ENCODE assay signal across 17 cellular contexts in the genomic region with DNA sequence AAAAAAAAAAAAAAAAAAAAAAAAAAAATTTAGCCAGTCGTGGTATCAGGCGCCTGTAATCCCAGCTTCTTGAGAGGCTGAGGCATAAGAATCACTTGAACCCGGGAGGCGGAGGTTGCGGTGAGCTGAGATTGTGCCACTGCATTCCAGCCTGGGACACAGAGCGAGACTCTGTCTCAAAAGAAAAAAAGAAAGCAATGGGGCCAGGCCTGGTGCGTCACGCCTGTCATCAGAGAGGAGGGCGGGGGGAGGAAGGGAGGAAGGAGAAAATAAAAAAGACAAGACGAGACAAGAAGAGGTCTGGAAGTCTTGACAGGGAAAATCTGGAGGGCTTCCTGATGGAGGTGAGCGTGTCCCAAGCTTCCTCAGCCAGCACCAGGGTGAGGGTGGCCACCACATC. TPM values are rescaled to one million over a fixed set of nuclear protein-coding genes. Genes with fewer than 3 reads are reported as not detected.
DNase-seq lines count a peak whose midpoint lies in the region; ATAC-seq and TF ChIP-seq lines count a peak whose summit lies in the region.
"Had no signal": no experiment of that assay in that cellular context is flagged by ENCODE, and none has a peak within 500 bp of the region (broad histone marks: within the 10 kb centered on the region; RNA-seq: fewer than 3 reads in every experiment).

No MANE protein-coding gene starts in this region.

- TF ChIP-seq CTCF in mammary epithelial cell (conservative IDR thresholded peaks at IDR 0.05 in 1 of 2, IDR thresholded peaks at IDR 0.05 in 1 of 2; ENCODE audit: extremely low read depth in 1 of 2, insufficient read depth in 1 of 2, low read depth in 1 of 2, low read length in 2 of 2) (no peak), MCF 10A (IDR thresholded peaks at IDR 0.05; ENCODE audit: unreplicated experiment) (no peak), brain microvascular endothelial cell (IDR thresholded peaks at IDR 0.05; ENCODE audit: low read depth, low read length, missing control alignments) (no peak), neural cell (IDR thresholded peaks at IDR 0.05; ENCODE audit: poor library complexity, severe bottlenecking) (no peak)

- TF ChIP-seq EP300 in neural cell (conservative IDR thresholded peaks at IDR 0.05; ENCODE audit: poor library complexity, severe bottlenecking), result no peak

- H3K9ac ChIP-seq in mammary epithelial cell (ENCODE audit: insufficient read depth, low read length) (no peak overlapping the region), neural cell (ENCODE audit: low read length) (peak overlapping the region; percentile 57)

- no peaks in the 10 kb centered on the region for H3K79me2 ChIP-seq in mammary epithelial cell (ENCODE audit: insufficient read depth, low read length)
- H3K79me2 ChIP-seq in neural cell (replicated peaks; ENCODE audit: insufficient read depth, low read length), result no peaks in the 10 kb centered on the region

- no peak overlapping the region for H3K27ac Mint-ChIP-seq in MCF 10A (ENCODE audit: low read depth, unreplicated experiment)
- H3K27ac Mint-ChIP-seq in naive thymus-derived CD8-positive, alpha-beta T cell, result no peak overlapping the region
- H3K27ac Mint-ChIP-seq in activated T-helper 2 cell treated with anti-CD3 and anti-CD28 coated beads, Interferon-gamma antibody, Interleukin-2, Interleukin-4, amounts not matched to agents 10 μg/mL and 5 μg/mL and 100 μg/mL, durations not matched to agents 14 hours and 24 hours and 36 hours, result no peak overlapping the region
- H3K27ac Mint-ChIP-seq: CD4-positive, alpha-beta memory T cell had no signal

- H3K9me3 Mint-ChIP-seq in MCF 10A (ENCODE audit: unreplicated experiment), result no peaks in the 10 kb centered on the region
- peaks cover 0 to 13% (median 5%) of the 10 kb centered on the region in 9 donors for H3K9me3 Mint-ChIP-seq in naive thymus-derived CD8-positive, alpha-beta T cell
- no peaks in the 10 kb centered on the region for H3K9me3 Mint-ChIP-seq in activated T-helper 2 cell treated with anti-CD3 and anti-CD28 coated beads, Interferon-gamma antibody, Interleukin-2, Interleukin-4, amounts not matched to agents 10 μg/mL and 5 μg/mL and 100 μg/mL, durations not matched to agents 14 hours and 24 hours and 36 hours

- H3F3A ChIP-seq in neural cell (ENCODE audit: insufficient read depth, low read length, poor library complexity, severe bottlenecking), result peaks cover 4% of the 10 kb centered on the region

- CTCF ChIA-PET in mammary epithelial cell (lab: Charles Lee; ENCODE audit: low non-redundant PET), result no interaction called here
- CTCF ChIA-PET in MCF 10A (lab: Yijun Ruan, JAX), result no interaction called here

- no peak overlapping the region for H3K4me3 Mint-ChIP-seq in MCF 10A (ENCODE audit: unreplicated experiment)
- no peak overlapping the region for H3K4me3 Mint-ChIP-seq in naive thymus-derived CD8-positive, alpha-beta T cell
- no peak overlapping the region for H3K4me3 Mint-ChIP-seq in activated T-helper 2 cell treated with anti-CD3 and anti-CD28 coated beads, Interferon-gamma antibody, Interleukin-2, Interleukin-4, amounts not matched to agents 10 μg/mL and 5 μg/mL and 100 μg/mL, durations not matched to agents 14 hours and 24 hours and 36 hours (ENCODE audit: low read depth)
- H3K4me3 Mint-ChIP-seq: CD4-positive, alpha-beta memory T cell had no signal

- no peaks in the 10 kb centered on the region for H3K9me3 ChIP-seq in mammary epithelial cell (replicated peaks; ENCODE audit: insufficient read depth, low read length)
- no peaks in the 10 kb centered on the region for H3K9me3 ChIP-seq in neural cell (ENCODE audit: low read length)

- POLR2A ChIA-PET in MCF 10A (lab: Yijun Ruan, JAX), result no interaction called here
- POLR2A ChIA-PET in naive thymus-derived CD8-positive, alpha-beta T cell (lab: Charles Lee), result no interaction called here

- no peak overlapping the region for H3K4me2 ChIP-seq in mammary epithelial cell (ENCODE audit: insufficient read depth, low read depth, low read length)
- no peak overlapping the region for H3K4me2 ChIP-seq in neural cell (ENCODE audit: low read length)

- no peak for TF ChIP-seq RAD21 in neural cell (conservative IDR thresholded peaks at IDR 0.05)

- dilution Hi-C loops in mammary epithelial cell (cut with HindIII; ENCODE audit: low sequenced_read_pairs), result loop anchor here (5.0 to 10.0 kb wide), 3 partner anchors 53 to 341 kb away; partner anchors contain the start of gene PTPRS

- WGBS in mammary epithelial cell (ENCODE audit: low coverage, missing lambda C conversion rate), result 33% methylated on average over 3 of the region's 11 CpGs

- no peak overlapping the region for H3K4me3 ChIP-seq in mammary epithelial cell (replicated peaks in 1 of 3; ENCODE audit: insufficient read depth in 1 of 3, low read depth in 2 of 3, low read length in 3 of 3)
- no peak overlapping the region for H3K4me3 ChIP-seq in brain microvascular endothelial cell (ENCODE audit: low read depth, low read length)
- peak overlapping the region; percentile 44 for H3K4me3 ChIP-seq in neural cell (ENCODE audit: low read length)

- no peaks in the 10 kb centered on the region for H3K9me2 ChIP-seq in neural cell (ENCODE audit: insufficient read depth, low read length)

- DNase-seq in mammary epithelial cell, result peak; percentile 17
- DNase-seq in MCF 10A (ENCODE audit: unreplicated experiment), result no peak
- DNase-seq in brain microvascular endothelial cell, result peak; percentile 24
- DNase-seq in naive thymus-derived CD8-positive, alpha-beta T cell, result no peak
- DNase-seq in NCI-H1694 (lab: John Stamatoyannopoulos, UW), result no peak
- DNase-seq in activated T-helper 2 cell treated with anti-CD3 and anti-CD28 coated beads, Interferon-gamma antibody, Interleukin-2, Interleukin-4, amounts not matched to agents 10 μg/mL and 5 μg/mL and 100 μg/mL, durations not matched to agents 14 hours and 24 hours and 36 hours (ENCODE audit: low spot score), result no peak
- DNase-seq: CD4-positive, alpha-beta memory T cell; DMS79; KG1; NCI-H1092; NCI-H2081 treated with DMSO at 0.1 percent for 48 hours; NCI-H510A; NCI-H82 had no signal

- H4K20me1 ChIP-seq in mammary epithelial cell (ENCODE audit: insufficient read depth, low read length), result no peaks in the 10 kb centered on the region
- H4K20me1 ChIP-seq in neural cell (ENCODE audit: insufficient read depth), result no peaks in the 10 kb centered on the region

- H3K36me3 ChIP-seq in mammary epithelial cell (ENCODE audit: insufficient read depth, low read length) (no peaks in the 10 kb centered on the region), brain microvascular endothelial cell (replicated peaks) (no peaks in the 10 kb centered on the region), neural cell (ENCODE audit: insufficient read depth, low read length) (no peaks in the 10 kb centered on the region)

- H3K4me1 ChIP-seq in mammary epithelial cell (ENCODE audit: insufficient read depth, low read length), result no peaks in the 10 kb centered on the region

- H3K36me3 Mint-ChIP-seq in MCF 10A (ENCODE audit: insufficient read depth, unreplicated experiment), result no peaks in the 10 kb centered on the region
- peaks cover 0 to 11% (median 7%) of the 10 kb centered on the region in 3 donors for H3K36me3 Mint-ChIP-seq in naive thymus-derived CD8-positive, alpha-beta T cell
- no peaks in the 10 kb centered on the region for H3K36me3 Mint-ChIP-seq in activated T-helper 2 cell treated with anti-CD3 and anti-CD28 coated beads, Interferon-gamma antibody, Interleukin-2, Interleukin-4, amounts not matched to agents 10 μg/mL and 5 μg/mL and 100 μg/mL, durations not matched to agents 14 hours and 24 hours and 36 hours (ENCODE audit: low read depth)
- H3K36me3 Mint-ChIP-seq: CD4-positive, alpha-beta memory T cell had no signal

- in situ Hi-C loops in mammary epithelial cell (cut with MboI; ENCODE audit: low sequenced_read_pairs in 2 of 2), result no loop called here
- in situ Hi-C loops in brain microvascular endothelial cell (cut with HindIII; ENCODE audit: low pct_ligation_motif_present, low sequenced_read_pairs), result no loop called here

- ATAC-seq in HG02884 (IDR thresholded peaks at IDR 0.05; ENCODE audit: unreplicated experiment), result no peak
- ATAC-seq in naive thymus-derived CD8-positive, alpha-beta T cell, result no peak

- peaks cover 74% of the 10 kb centered on the region for H3K27me3 Mint-ChIP-seq in MCF 10A (ENCODE audit: insufficient read depth, unreplicated experiment)
- H3K27me3 Mint-ChIP-seq in naive thymus-derived CD8-positive, alpha-beta T cell, result peaks cover 35 to 86% (median 58%) of the 10 kb centered on the region in 5 donors
- H3K27me3 Mint-ChIP-seq in activated T-helper 2 cell treated with anti-CD3 and anti-CD28 coated beads, Interferon-gamma antibody, Interleukin-2, Interleukin-4, amounts not matched to agents 10 μg/mL and 5 μg/mL and 100 μg/mL, durations not matched to agents 14 hours and 24 hours and 36 hours (ENCODE audit: low read depth), result peaks cover 8% of the 10 kb centered on the region

- intact Hi-C loops in mammary epithelial cell (cut with micrococcal nuclease) (no loop called here), MCF 10A (cut with micrococcal nuclease) (no loop called here)
- intact Hi-C loops in activated T-helper 2 cell treated with anti-CD3 and anti-CD28 coated beads, Interferon-gamma antibody, Interleukin-2, Interleukin-4, amounts not matched to agents 10 μg/mL and 5 μg/mL and 100 μg/mL, durations not matched to agents 14 hours and 24 hours and 36 hours (cut with micrococcal nuclease), result no loop called here

- no peaks in the 10 kb centered on the region for H3K4me1 Mint-ChIP-seq in MCF 10A (ENCODE audit: insufficient read depth, unreplicated experiment)
- H3K4me1 Mint-ChIP-seq in naive thymus-derived CD8-positive, alpha-beta T cell, result peaks cover 0 to 5% (median 2%) of the 10 kb centered on the region in 4 donors
- H3K4me1 Mint-ChIP-seq in activated T-helper 2 cell treated with anti-CD3 and anti-CD28 coated beads, Interferon-gamma antibody, Interleukin-2, Interleukin-4, amounts not matched to agents 10 μg/mL and 5 μg/mL and 100 μg/mL, durations not matched to agents 14 hours and 24 hours and 36 hours (ENCODE audit: low read depth), result no peaks in the 10 kb centered on the region

- no TSS peak for BruUV-seq in mammary epithelial cell (replicated peaks; lab: Mats Ljungman, UMichigan)
- no TSS peak for BruUV-seq in MCF 10A (replicated peaks; lab: Mats Ljungman, UMichigan)

- H2AFZ ChIP-seq in mammary epithelial cell (ENCODE audit: low read depth, low read length) (no peak overlapping the region), neural cell (ENCODE audit: low read depth, low read length) (no peak overlapping the region)

- H3K27ac ChIP-seq in mammary epithelial cell (ENCODE audit: insufficient read depth, low read depth, low read length) (no peak overlapping the region), brain microvascular endothelial cell (no peak overlapping the region), neural cell (ENCODE audit: low read length) (peak overlapping the region; percentile 89)
- H3K27ac ChIP-seq: 22Rv1 had no signal

- H3K27me3 ChIP-seq in mammary epithelial cell (ENCODE audit: insufficient read depth, low read length) (peaks cover 3% of the 10 kb centered on the region), brain microvascular endothelial cell (replicated peaks) (peaks cover 45% of the 10 kb centered on the region), neural cell (ENCODE audit: insufficient read depth, low read depth, low read length) (no peaks in the 10 kb centered on the region)

RNA-seq across cellular contexts. Expression of gene PTPRS, which starts 54.9 kb away (rescaled TPM):
- total RNA-seq in mammary epithelial cell (10 to 100 TPM; 32.2 to 93.4 TPM), MCF 10A (2022) (15.0 and 27.1 TPM in 2 replicates)
- polyA plus RNA-seq in mammary epithelial cell (8.0 TPM), neural cell (121 and 144 TPM in 2 replicates)
- polyA minus RNA-seq in mammary epithelial cell (22.9 TPM), neural cell (387 and 398 TPM in 2 replicates)
- total RNA-seq in naive thymus-derived CD8-positive, alpha-beta T cell, result 10 to 100 TPM in 1 of 2 experiments, 1 to 10 TPM in 1; 8.9 to 11.6 TPM
- polyA plus RNA-seq in naive thymus-derived CD8-positive, alpha-beta T cell, result 1 to 10 TPM in 1 of 3 donors, under 1 TPM in 2; 0.10 to 1.5 (median 0.88) TPM
- total RNA-seq in activated T-helper 2 cell treated with anti-CD3 and anti-CD28 coated beads, Interferon-gamma antibody, Interleukin-2, Interleukin-4, amounts not matched to agents 10 μg/mL and 5 μg/mL and 100 μg/mL, durations not matched to agents 14 hours and 24 hours and 36 hours, result 0.21 and 0.32 TPM in 2 replicates

RNA-seq across cellular contexts. Expression of gene ZNRF4, which starts 59.7 kb away (rescaled TPM):
- total RNA-seq in mammary epithelial cell (not detected), MCF 10A (2022) (not detected in 2 replicates)
- polyA plus RNA-seq in mammary epithelial cell (not detected), neural cell (not detected in 2 replicates)
- polyA minus RNA-seq in mammary epithelial cell (not detected), neural cell (not detected in 2 replicates)
- total RNA-seq in naive thymus-derived CD8-positive, alpha-beta T cell, result not detected
- not detected for polyA plus RNA-seq in naive thymus-derived CD8-positive, alpha-beta T cell
- total RNA-seq in activated T-helper 2 cell treated with anti-CD3 and anti-CD28 coated beads, Interferon-gamma antibody, Interleukin-2, Interleukin-4, amounts not matched to agents 10 μg/mL and 5 μg/mL and 100 μg/mL, durations not matched to agents 14 hours and 24 hours and 36 hours, result not detected in 2 replicates
- total RNA-seq: CD4-positive, alpha-beta memory T cell had no signal
- polyA plus RNA-seq: BJ; CD4-positive, alpha-beta memory T cell had no signal

Comparison
In these comparisons a context has a peak if more than half of its experiments do, and no peak if none do; other contexts are left out.
1. DNase-seq: peak in mammary epithelial cell (single experiment) and brain microvascular endothelial cell (single experiment); none in MCF 10A (single experiment), naive thymus-derived CD8-positive, alpha-beta T cell (0 of 10), NCI-H1694 (single experiment) and activated T-helper 2 cell treated with anti-CD3 and anti-CD28 coated beads, Interferon-gamma antibody, Interleukin-2, Interleukin-4, amounts not matched to agents 10 μg/mL and 5 μg/mL and 100 μg/mL, durations not matched to agents 14 hours and 24 hours and 36 hours (single experiment).